ENCODE assay signal across 8 cellular contexts in the genomic region with DNA sequence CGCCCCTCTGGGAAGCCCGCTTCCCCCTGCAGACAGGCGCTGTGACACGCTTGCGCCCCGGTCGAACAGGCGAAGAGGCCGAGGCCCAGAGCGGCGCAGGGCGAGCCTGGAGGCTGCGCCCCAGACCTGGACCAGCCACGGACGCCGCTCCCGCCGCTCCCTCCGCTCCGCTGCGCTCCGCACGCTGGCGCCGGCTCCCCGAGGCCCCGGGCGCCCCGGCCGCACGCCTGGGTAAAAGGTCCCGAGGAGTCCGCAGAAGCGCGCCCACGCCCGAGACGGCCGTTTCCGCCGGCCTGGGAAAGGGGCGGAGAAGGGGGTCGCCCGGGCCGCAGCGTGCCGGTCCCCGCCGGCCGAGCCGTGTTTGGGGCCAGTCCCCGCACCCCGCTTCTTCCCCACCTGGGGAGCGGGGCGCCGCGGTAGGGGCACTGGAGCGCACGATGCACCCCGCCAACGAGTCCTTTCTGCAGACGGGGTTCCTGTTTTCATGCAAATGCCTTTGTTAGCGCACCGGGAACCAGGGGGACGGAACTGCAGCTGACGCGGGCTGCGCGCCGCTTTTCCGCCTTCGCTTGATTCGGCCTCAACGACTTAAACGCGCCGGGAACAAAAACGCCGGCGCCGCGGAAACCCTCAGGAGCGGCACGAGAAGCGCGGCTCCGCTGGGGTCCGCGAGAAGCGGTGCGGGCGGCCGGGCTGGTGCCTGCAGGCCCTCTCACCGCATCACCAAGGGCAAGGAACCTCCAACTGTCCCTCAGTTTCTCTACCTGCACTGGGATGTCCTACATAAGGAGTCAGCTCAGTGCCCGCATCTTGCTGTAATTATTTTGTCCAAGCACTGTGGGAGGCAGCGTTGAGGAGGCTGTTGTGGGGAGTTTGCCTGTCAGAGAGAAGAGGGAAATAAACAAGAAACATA.
A peak's percentile ranks its signal among the peaks of the same experiment; 100 is the strongest.
DNase-seq lines count a peak whose midpoint lies in the region; ATAC-seq and TF ChIP-seq lines count a peak whose summit lies in the region.

No MANE protein-coding gene starts in this region.

- H3K9me3 ChIP-seq in heart right ventricle: no peaks in the 10 kb centered on the region
- no peaks in the 10 kb centered on the region for H3K9me3 ChIP-seq in trophoblast cell (ENCODE audit: insufficient read depth, low read depth, low read length)

- H3K18ac ChIP-seq in trophoblast cell (ENCODE audit: low read length): peak overlapping the region; percentile 51

- H3K9me3 Mint-ChIP-seq in activated CD4-positive, alpha-beta T cell treated with anti-CD3 and anti-CD28 coated beads, Interleukin-2, amount 10 ng/mL, durations not matched to agents 24 days and 14 days: no peaks in the 10 kb centered on the region
- H3K9me3 Mint-ChIP-seq in activated naive CD8-positive, alpha-beta T cell treated with anti-CD3 and anti-CD28 coated beads, Interleukin-2, amount 10 ng/mL, durations not matched to agents 7 days and 5 days: no peaks in the 10 kb centered on the region

- H3K36me3 ChIP-seq in heart right ventricle: no peaks in the 10 kb centered on the region
- no peaks in the 10 kb centered on the region for H3K36me3 ChIP-seq in trophoblast cell (ENCODE audit: control insufficient read depth in 1 of 2, insufficient read depth in 2 of 2, low read length in 2 of 2)

- intact Hi-C loops in activated CD4-positive, alpha-beta T cell treated with anti-CD3 and anti-CD28 coated beads, Interleukin-2, amount 10 ng/mL, durations not matched to agents 24 days and 14 days (cut with micrococcal nuclease): no loop called here
- intact Hi-C loops in heart right ventricle (cut with DNase I): loop anchor here (2.0 to 10.0 kb wide), 7 partner anchors 81 to 301 kb away; a partner anchor contains a TSS

- H3K4me3 Mint-ChIP-seq in activated CD4-positive, alpha-beta T cell treated with anti-CD3 and anti-CD28 coated beads, Interleukin-2, amount 10 ng/mL, durations not matched to agents 24 days and 14 days: peak overlapping the region; percentile 76
- H3K4me3 Mint-ChIP-seq in activated naive CD8-positive, alpha-beta T cell treated with anti-CD3 and anti-CD28 coated beads, Interleukin-2, amount 10 ng/mL, durations not matched to agents 7 days and 5 days: peak overlapping the region; percentile 70

- peak; percentile 81 for DNase-seq in activated CD4-positive, alpha-beta T cell treated with anti-CD3 and anti-CD28 coated beads, Interleukin-2, amount 10 ng/mL, durations not matched to agents 24 days and 14 days
- DNase-seq in activated CD4-positive, alpha-beta T cell treated with anti-CD3 and anti-CD28 coated beads for 1 hour: no peak
- peak; percentile 47 for DNase-seq in NCI-H1105 (lab: John Stamatoyannopoulos, UW)
- peak; percentile 58 for DNase-seq in activated naive CD8-positive, alpha-beta T cell treated with anti-CD3 and anti-CD28 coated beads, Interleukin-2, amount 10 ng/mL, durations not matched to agents 7 days and 5 days
- peak; percentile 64 to 66 for DNase-seq in heart right ventricle
- peak; percentile 33 to 63 for DNase-seq in trophoblast cell
- no peak for DNase-seq in NCI-H1436 (lab: John Stamatoyannopoulos, UW)
- DNase-seq in activated CD4-positive, CD25-positive, alpha-beta regulatory T cell treated with anti-CD3 and anti-CD28 coated beads, Interleukin-2, amount 50 U/mL, for 72 hours: no peak

- H3K4me3 ChIP-seq in heart right ventricle (peak overlapping the region; percentile 26 to 76 (median 64)), trophoblast cell (ENCODE audit: low read depth, low read length) (peak overlapping the region; percentile 66)

- no peak overlapping the region for H2AK5ac ChIP-seq in trophoblast cell (ENCODE audit: low read length)

- H4K8ac ChIP-seq in trophoblast cell (ENCODE audit: low read depth, low read length): peak overlapping the region; percentile 80

- H3K27me3 ChIP-seq in heart right ventricle (peaks cover 0 to 9% (median 0%) of the 10 kb centered on the region in 7 donors), trophoblast cell (ENCODE audit: insufficient read depth, low read length) (peaks cover 13% of the 10 kb centered on the region)

- POLR2A ChIA-PET in activated naive CD8-positive, alpha-beta T cell treated with anti-CD3 and anti-CD28 coated beads, Interleukin-2, amount 10 ng/mL, durations not matched to agents 7 days and 5 days (lab: Charles Lee): no interaction called here

- TF ChIP-seq CTCF in heart right ventricle (IDR thresholded peaks at IDR 0.05): no peak

- peak; percentile 57 for ATAC-seq in activated naive CD8-positive, alpha-beta T cell treated with anti-CD3 and anti-CD28 coated beads, Interleukin-2, amount 10 ng/mL, durations not matched to agents 7 days and 5 days (ENCODE audit: low read depth)
- ATAC-seq in heart right ventricle: peak; percentile 61 to 75 (median 71)

- H3K4me1 Mint-ChIP-seq in activated CD4-positive, alpha-beta T cell treated with anti-CD3 and anti-CD28 coated beads, Interleukin-2, amount 10 ng/mL, durations not matched to agents 24 days and 14 days: peaks cover 10% of the 10 kb centered on the region
- peaks cover 8% of the 10 kb centered on the region for H3K4me1 Mint-ChIP-seq in activated naive CD8-positive, alpha-beta T cell treated with anti-CD3 and anti-CD28 coated beads, Interleukin-2, amount 10 ng/mL, durations not matched to agents 7 days and 5 days

- peaks cover 62% of the 10 kb centered on the region for H3K27me3 Mint-ChIP-seq in activated CD4-positive, alpha-beta T cell treated with anti-CD3 and anti-CD28 coated beads, Interleukin-2, amount 10 ng/mL, durations not matched to agents 24 days and 14 days
- peaks cover 58% of the 10 kb centered on the region for H3K27me3 Mint-ChIP-seq in activated naive CD8-positive, alpha-beta T cell treated with anti-CD3 and anti-CD28 coated beads, Interleukin-2, amount 10 ng/mL, durations not matched to agents 7 days and 5 days

- no peak overlapping the region for H3K23ac ChIP-seq in trophoblast cell (ENCODE audit: low read length)

- H4K12ac ChIP-seq in trophoblast cell (ENCODE audit: low read depth, low read length): peak overlapping the region; percentile 47

- H3K27ac Mint-ChIP-seq in activated CD4-positive, alpha-beta T cell treated with anti-CD3 and anti-CD28 coated beads, Interleukin-2, amount 10 ng/mL, durations not matched to agents 24 days and 14 days: no peak overlapping the region
- H3K27ac Mint-ChIP-seq in activated naive CD8-positive, alpha-beta T cell treated with anti-CD3 and anti-CD28 coated beads, Interleukin-2, amount 10 ng/mL, durations not matched to agents 7 days and 5 days: no peak overlapping the region

- H3K79me1 ChIP-seq in trophoblast cell (ENCODE audit: low read length): peaks cover 12% of the 10 kb centered on the region

- peak overlapping the region; percentile 91 for H2AFZ ChIP-seq in trophoblast cell (ENCODE audit: insufficient read depth, low read length, poor library complexity)

- H3K4me2 ChIP-seq in trophoblast cell (ENCODE audit: low read length): peak overlapping the region; percentile 74

- peak overlapping the region; percentile 43 for H3K9ac ChIP-seq in trophoblast cell (ENCODE audit: low read length)

- H3K27ac ChIP-seq in heart right ventricle (peak overlapping the region; percentile 57 to 90 (median 86)), trophoblast cell (ENCODE audit: low read depth, low read length) (no peak overlapping the region)

- peaks cover 2% of the 10 kb centered on the region for H3K79me2 ChIP-seq in trophoblast cell (ENCODE audit: control insufficient read depth, insufficient read depth, low read length, poor library complexity)

- H2BK5ac ChIP-seq in trophoblast cell (ENCODE audit: low read depth, low read length, poor library complexity): no peak overlapping the region

- peak overlapping the region; percentile 81 for H3K14ac ChIP-seq in trophoblast cell (ENCODE audit: low read length)

- H2BK120ac ChIP-seq in trophoblast cell (ENCODE audit: insufficient read depth, low read length, poor library complexity): peak overlapping the region; percentile 49

- H3K36me3 Mint-ChIP-seq in activated CD4-positive, alpha-beta T cell treated with anti-CD3 and anti-CD28 coated beads, Interleukin-2, amount 10 ng/mL, durations not matched to agents 24 days and 14 days (ENCODE audit: low read depth): no peaks in the 10 kb centered on the region
- H3K36me3 Mint-ChIP-seq in activated naive CD8-positive, alpha-beta T cell treated with anti-CD3 and anti-CD28 coated beads, Interleukin-2, amount 10 ng/mL, durations not matched to agents 7 days and 5 days: no peaks in the 10 kb centered on the region

- H4K91ac ChIP-seq in trophoblast cell (ENCODE audit: low read depth, low read length): peak overlapping the region; percentile 91

- no peak overlapping the region for H2BK12ac ChIP-seq in trophoblast cell (ENCODE audit: low read length)

- H3K4ac ChIP-seq in trophoblast cell (ENCODE audit: low read depth, low read length): peak overlapping the region; percentile 60

- WGBS in heart right ventricle, 2 donors: 1% methylated on average over 80 to 96 of the region's 96 CpGs
- no CpG with 5 or more reads among the region's 96 CpGs for WGBS in trophoblast cell (ENCODE audit: extremely low coverage, insufficient coverage, insufficient read length)

- H3K4me1 ChIP-seq in heart right ventricle (peaks cover 6 to 39% (median 19%) of the 10 kb centered on the region in 9 donors), trophoblast cell (ENCODE audit: control insufficient read depth in 1 of 2, insufficient read depth in 2 of 2, low read length in 2 of 2) (peaks cover 8 to 18% of the 10 kb centered on the region in 2 experiments)

Comparison
In these comparisons a context has a peak if more than half of its experiments do, and no peak if none do; other contexts are left out.
1. DNase-seq: peak in activated CD4-positive, alpha-beta T cell treated with anti-CD3 and anti-CD28 coated beads, Interleukin-2, amount 10 ng/mL, durations not matched to agents 24 days and 14 days (single experiment), NCI-H1105 (single experiment), activated naive CD8-positive, alpha-beta T cell treated with anti-CD3 and anti-CD28 coated beads, Interleukin-2, amount 10 ng/mL, durations not matched to agents 7 days and 5 days (single experiment), heart right ventricle (2 of 2) and trophoblast cell (2 of 2); none in activated CD4-positive, alpha-beta T cell treated with anti-CD3 and anti-CD28 coated beads for 1 hour (single experiment), NCI-H1436 (single experiment) and activated CD4-positive, CD25-positive, alpha-beta regulatory T cell treated with anti-CD3 and anti-CD28 coated beads, Interleukin-2, amount 50 U/mL, for 72 hours (single experiment).